ENCODE assay signal across 8 cellular contexts in genomic region chr17:17044846-17045561, GRCh38. TPM values are rescaled to one million over a fixed set of nuclear protein-coding genes. Genes with fewer than 3 reads are reported as not detected.
DNase-seq lines count a peak whose midpoint lies in the region; ATAC-seq and TF ChIP-seq lines count a peak whose summit lies in the region.

No MANE protein-coding gene starts in this region.

- H3K27me3 ChIP-seq in ACC112 (ENCODE audit: insufficient read depth, low read length) = no peaks in the 10 kb centered on the region
- H3K27me3 ChIP-seq in skeletal muscle tissue (ENCODE audit: control insufficient read depth in 3 of 3, insufficient read depth in 3 of 3, low read length in 3 of 3) = no peaks in the 10 kb centered on the region

- no peak for TF ChIP-seq CTCF in GM12864 (IDR thresholded peaks at IDR 0.05; ENCODE audit: low read depth, low read length, missing control alignments)
- TF ChIP-seq CTCF in astrocyte of the cerebellum (IDR thresholded peaks at IDR 0.05; ENCODE audit: low read depth, low read length, missing control alignments) = no peak

- H3K79me2 ChIP-seq in ACC112 (ENCODE audit: control insufficient read depth, insufficient read depth, low read length, unreplicated experiment) = peaks cover 74% of the 10 kb centered on the region

- peaks cover 26% of the 10 kb centered on the region for H3K4me1 ChIP-seq in ACC112 (ENCODE audit: control insufficient read depth, insufficient read depth, low read length, unreplicated experiment)
- H3K4me1 ChIP-seq in skeletal muscle tissue (ENCODE audit: control insufficient read depth in 3 of 3, insufficient read depth in 3 of 3, low read length in 3 of 3) = peaks cover 70 to 74% (median 71%) of the 10 kb centered on the region in 3 donors

- H3K4me3 ChIP-seq in ACC112 (ENCODE audit: low read depth, low read length) (peak overlapping the region; percentile 87), GM12864 (ENCODE audit: low read depth, low read length) (peak overlapping the region; percentile 85), astrocyte of the cerebellum (ENCODE audit: low read depth, low read length) (peak overlapping the region; percentile 84), skeletal muscle tissue (ENCODE audit: low read length in 3 of 3) (peak overlapping the region; percentile 33 to 93 (median 92))

- H3K9me3 ChIP-seq in skeletal muscle tissue (ENCODE audit: control insufficient read depth in 3 of 3, low read length in 3 of 3) = no peaks in the 10 kb centered on the region

- in situ Hi-C loops in astrocyte of the cerebellum (cut with HindIII; ENCODE audit: low sequenced_read_pairs) = no loop called here

- ATAC-seq in GM19035 (IDR thresholded peaks at IDR 0.05; ENCODE audit: unreplicated experiment) = no peak

- H3K36me3 ChIP-seq in ACC112 (ENCODE audit: insufficient read depth, low read length) = peaks cover 4% of the 10 kb centered on the region; the same call in 1 of the 2 replicates
- no peaks in the 10 kb centered on the region for H3K36me3 ChIP-seq in skeletal muscle tissue (ENCODE audit: control insufficient read depth in 3 of 3, insufficient read depth in 3 of 3, low read length in 3 of 3)

- H3K27ac ChIP-seq in ACC112 (ENCODE audit: low read depth, low read length) = peak overlapping the region; percentile 64
- peak overlapping the region; percentile 77 for H3K27ac ChIP-seq in skeletal muscle tissue (ENCODE audit: low read depth, low read length)

- DNase-seq in GM12864 (ENCODE audit: low read depth) (peak; percentile 36), NCI-H82 treated with DMSO at 0.1 percent for 48 hours (lab: John Stamatoyannopoulos, UW; ENCODE audit: unreplicated experiment) (peak; percentile 77), astrocyte of the cerebellum (ENCODE audit: low read depth) (peak; percentile 42), iPS-NIHi7 (ENCODE audit: extremely low spot score) (peak; percentile 15), RKO (ENCODE audit: low spot score) (no peak)

- H2AFZ ChIP-seq in ACC112 (ENCODE audit: low read length, unreplicated experiment) = no peak overlapping the region

- H3K9ac ChIP-seq in skeletal muscle tissue (ENCODE audit: low read depth in 1 of 3, low read length in 3 of 3) = peak overlapping the region; percentile 72 to 97 (median 90)

RNA-seq across cellular contexts. Expression of gene MPRIP, which starts 2.7 kb away (rescaled TPM):
- 79.3 TPM for total RNA-seq in skeletal muscle tissue
